Comparison of ENCODE assay signal across 11 cellular contexts in genomic region chr6:39227476-39227875, GRCh38. TPM values are rescaled to one million over a fixed set of nuclear protein-coding genes. Genes with fewer than 3 reads are reported as not detected.
DNase-seq lines count a peak whose midpoint lies in the region; ATAC-seq and TF ChIP-seq lines count a peak whose summit lies in the region.
"Had no signal": no experiment of that assay in that cellular context is flagged by ENCODE, and none has a peak within 500 bp of the region (broad histone marks: within the 10 kb centered on the region; RNA-seq: fewer than 3 reads in every experiment).

No MANE protein-coding gene starts in this region.

- H3K27me3 ChIP-seq in iPS-15b (ENCODE audit: control insufficient read depth, insufficient read depth, low read length): no peaks in the 10 kb centered on the region
- H3K27me3 ChIP-seq in spleen (replicated peaks in 1 of 7): peaks cover 0 to 37% (median 0%) of the 10 kb centered on the region in 7 donors

- H3K4me3 ChIP-seq in iPS-15b (ENCODE audit: low read depth, low read length) (peak overlapping the region; percentile 72), spleen (peak overlapping the region in 6 of 8 donors; percentile 44 to 79 (median 60))

- WGBS in spleen, 5 donors: 52 to 73% (median 60%) methylated on average over 9 of the region's 9 CpGs

- no peak overlapping the region for H3K9ac ChIP-seq in iPS-15b (ENCODE audit: low read depth, low read length)

- peaks cover 27% of the 10 kb centered on the region for H3K4me1 ChIP-seq in iPS-15b (ENCODE audit: control insufficient read depth, insufficient read depth, low read length)
- peaks cover 4 to 73% (median 53%) of the 10 kb centered on the region in 6 donors for H3K4me1 ChIP-seq in spleen

- CTCF ChIA-PET in WTC11 (lab: Charles Lee): interaction anchor here (1.0 to 8.3 kb wide), 3 partner anchors 37 to 74 kb away, joined by 3 to 122 read pairs (median 63); no protein-coding TSS in a partner anchor

- ATAC-seq in WTC11 (no peak), left lobe of liver (no peak)

- H3K27ac ChIP-seq in spleen: peak overlapping the region in 6 of 8 donors; percentile 41 to 79 (median 67)

- no peak for TF ChIP-seq POLR2A in spleen (IDR thresholded peaks at IDR 0.05)

- no peaks in the 10 kb centered on the region for H3K9me3 ChIP-seq in iPS-15b (ENCODE audit: control insufficient read depth, insufficient read depth, low read length)
- H3K9me3 ChIP-seq in spleen: peaks cover 0 to 3% (median 0%) of the 10 kb centered on the region in 8 donors

- H3K9me3 Mint-ChIP-seq in T-helper 2 cell treated with Interferon-gamma antibody and Interleukin-4, amounts not matched to agents 5 μg/mL and 100 μg/mL, for 36 hours: peaks cover 12% of the 10 kb centered on the region
- H3K9me3 Mint-ChIP-seq in WTC11: no peaks in the 10 kb centered on the region

- DNase-seq in T-helper 2 cell treated with Interferon-gamma antibody and Interleukin-4, amounts not matched to agents 5 μg/mL and 100 μg/mL, for 36 hours (ENCODE audit: low spot score): no peak
- no peak for DNase-seq in T-helper 2 cell
- no peak for DNase-seq in WTC11 (ENCODE audit: low spot score)
- DNase-seq in spleen: no peak
- DNase-seq in NCI-H146 (lab: John Stamatoyannopoulos, UW): no peak
- DNase-seq in T1000 (lab: John Stamatoyannopoulos, UW): no peak
- no peak for DNase-seq in left lobe of liver (ENCODE audit: low spot score)
- DNase-seq: NCI-H2029 had no signal

- H3K36me3 Mint-ChIP-seq in T-helper 2 cell treated with Interferon-gamma antibody and Interleukin-4, amounts not matched to agents 5 μg/mL and 100 μg/mL, for 36 hours (ENCODE audit: low read depth): peaks cover 39% of the 10 kb centered on the region
- peaks cover 31% of the 10 kb centered on the region for H3K36me3 Mint-ChIP-seq in WTC11

- H3K36me3 ChIP-seq in iPS-15b (ENCODE audit: control insufficient read depth, insufficient read depth, low read length) (no peaks in the 10 kb centered on the region), spleen (no peaks in the 10 kb centered on the region)

- intact Hi-C loops in spleen (cut with DNase I; ENCODE audit: low total_unique reads): no loop called here

- H3K4me3 Mint-ChIP-seq in T-helper 2 cell treated with Interferon-gamma antibody and Interleukin-4, amounts not matched to agents 5 μg/mL and 100 μg/mL, for 36 hours: peak overlapping the region; percentile 83
- peak overlapping the region; percentile 89 for H3K4me3 Mint-ChIP-seq in WTC11

- no peaks in the 10 kb centered on the region for H3K27me3 Mint-ChIP-seq in T-helper 2 cell treated with Interferon-gamma antibody and Interleukin-4, amounts not matched to agents 5 μg/mL and 100 μg/mL, for 36 hours (ENCODE audit: low read depth)
- H3K27me3 Mint-ChIP-seq in WTC11 (ENCODE audit: low read depth): no peaks in the 10 kb centered on the region

- POLR2A ChIA-PET in WTC11 (lab: Charles Lee): no interaction called here

- H3K27ac Mint-ChIP-seq in T-helper 2 cell treated with Interferon-gamma antibody and Interleukin-4, amounts not matched to agents 5 μg/mL and 100 μg/mL, for 36 hours: peak overlapping the region; percentile 93
- no peak overlapping the region for H3K27ac Mint-ChIP-seq in WTC11

- no peak for TF ChIP-seq CTCF in WTC11 (IDR thresholded peaks at IDR 0.05)
- no peak for TF ChIP-seq CTCF in spleen (IDR thresholded peaks at IDR 0.05 in 8 of 11, conservative IDR thresholded peaks at IDR 0.05 in 3 of 11)

- H3K4me1 Mint-ChIP-seq in T-helper 2 cell treated with Interferon-gamma antibody and Interleukin-4, amounts not matched to agents 5 μg/mL and 100 μg/mL, for 36 hours (ENCODE audit: low read depth): peaks cover 52% of the 10 kb centered on the region
- peaks cover 85% of the 10 kb centered on the region for H3K4me1 Mint-ChIP-seq in WTC11

TF ChIP-seq in WTC11, 78 proteins besides CTCF, POLR2A, EP300 and RAD21:
- TF ChIP-seq SP1 (CRISPR knock-in tag; conservative IDR thresholded peaks at IDR 0.05): no peak
- TF ChIP-seq CBFB (CRISPR knock-in tag; IDR thresholded peaks at IDR 0.05; ENCODE audit: low read depth): no peak
- TF ChIP-seq, protein P1, sequence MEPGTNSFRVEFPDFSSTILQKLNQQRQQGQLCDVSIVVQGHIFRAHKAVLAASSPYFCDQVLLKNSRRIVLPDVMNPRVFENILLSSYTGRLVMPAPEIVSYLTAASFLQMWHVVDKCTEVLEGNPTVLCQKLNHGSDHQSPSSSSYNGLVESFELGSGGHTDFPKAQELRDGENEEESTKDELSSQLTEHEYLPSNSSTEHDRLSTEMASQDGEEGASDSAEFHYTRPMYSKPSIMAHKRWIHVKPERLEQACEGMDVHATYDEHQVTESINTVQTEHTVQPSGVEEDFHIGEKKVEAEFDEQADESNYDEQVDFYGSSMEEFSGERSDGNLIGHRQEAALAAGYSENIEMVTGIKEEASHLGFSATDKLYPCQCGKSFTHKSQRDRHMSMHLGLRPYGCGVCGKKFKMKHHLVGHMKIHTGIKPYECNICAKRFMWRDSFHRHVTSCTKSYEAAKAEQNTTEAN (CRISPR knock-in tag; IDR thresholded peaks at IDR 0.05): no peak
- no peak for TF ChIP-seq SMAD4 (CRISPR knock-in tag; IDR thresholded peaks at IDR 0.05)
- TF ChIP-seq, protein P2, sequence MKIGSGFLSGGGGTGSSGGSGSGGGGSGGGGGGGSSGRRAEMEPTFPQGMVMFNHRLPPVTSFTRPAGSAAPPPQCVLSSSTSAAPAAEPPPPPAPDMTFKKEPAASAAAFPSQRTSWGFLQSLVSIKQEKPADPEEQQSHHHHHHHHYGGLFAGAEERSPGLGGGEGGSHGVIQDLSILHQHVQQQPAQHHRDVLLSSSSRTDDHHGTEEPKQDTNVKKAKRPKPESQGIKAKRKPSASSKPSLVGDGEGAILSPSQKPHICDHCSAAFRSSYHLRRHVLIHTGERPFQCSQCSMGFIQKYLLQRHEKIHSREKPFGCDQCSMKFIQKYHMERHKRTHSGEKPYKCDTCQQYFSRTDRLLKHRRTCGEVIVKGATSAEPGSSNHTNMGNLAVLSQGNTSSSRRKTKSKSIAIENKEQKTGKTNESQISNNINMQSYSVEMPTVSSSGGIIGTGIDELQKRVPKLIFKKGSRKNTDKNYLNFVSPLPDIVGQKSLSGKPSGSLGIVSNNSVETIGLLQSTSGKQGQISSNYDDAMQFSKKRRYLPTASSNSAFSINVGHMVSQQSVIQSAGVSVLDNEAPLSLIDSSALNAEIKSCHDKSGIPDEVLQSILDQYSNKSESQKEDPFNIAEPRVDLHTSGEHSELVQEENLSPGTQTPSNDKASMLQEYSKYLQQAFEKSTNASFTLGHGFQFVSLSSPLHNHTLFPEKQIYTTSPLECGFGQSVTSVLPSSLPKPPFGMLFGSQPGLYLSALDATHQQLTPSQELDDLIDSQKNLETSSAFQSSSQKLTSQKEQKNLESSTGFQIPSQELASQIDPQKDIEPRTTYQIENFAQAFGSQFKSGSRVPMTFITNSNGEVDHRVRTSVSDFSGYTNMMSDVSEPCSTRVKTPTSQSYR (CRISPR knock-in tag; IDR thresholded peaks at IDR 0.05): no peak

RNA-seq across cellular contexts. Expression of gene KCNK5, which starts 1.8 kb away (rescaled TPM):
- 31.7 to 41.8 TPM (median 34.3 TPM) in 3 replicates for total RNA-seq in WTC11 (2021)
- 1 to 10 TPM; 1.5 to 5.9 (median 4.2) TPM for total RNA-seq in spleen
- polyA plus RNA-seq in spleen: 1 to 10 TPM in 1 of 3 donors, under 1 TPM in 2; 0.52 to 1.6 (median 0.96) TPM
- total RNA-seq in left lobe of liver: 62.3 TPM
- total RNA-seq: A673, pulmonary artery endothelial cell had no signal
